ENCODE assay signal across 8 cellular contexts in the genomic region with DNA sequence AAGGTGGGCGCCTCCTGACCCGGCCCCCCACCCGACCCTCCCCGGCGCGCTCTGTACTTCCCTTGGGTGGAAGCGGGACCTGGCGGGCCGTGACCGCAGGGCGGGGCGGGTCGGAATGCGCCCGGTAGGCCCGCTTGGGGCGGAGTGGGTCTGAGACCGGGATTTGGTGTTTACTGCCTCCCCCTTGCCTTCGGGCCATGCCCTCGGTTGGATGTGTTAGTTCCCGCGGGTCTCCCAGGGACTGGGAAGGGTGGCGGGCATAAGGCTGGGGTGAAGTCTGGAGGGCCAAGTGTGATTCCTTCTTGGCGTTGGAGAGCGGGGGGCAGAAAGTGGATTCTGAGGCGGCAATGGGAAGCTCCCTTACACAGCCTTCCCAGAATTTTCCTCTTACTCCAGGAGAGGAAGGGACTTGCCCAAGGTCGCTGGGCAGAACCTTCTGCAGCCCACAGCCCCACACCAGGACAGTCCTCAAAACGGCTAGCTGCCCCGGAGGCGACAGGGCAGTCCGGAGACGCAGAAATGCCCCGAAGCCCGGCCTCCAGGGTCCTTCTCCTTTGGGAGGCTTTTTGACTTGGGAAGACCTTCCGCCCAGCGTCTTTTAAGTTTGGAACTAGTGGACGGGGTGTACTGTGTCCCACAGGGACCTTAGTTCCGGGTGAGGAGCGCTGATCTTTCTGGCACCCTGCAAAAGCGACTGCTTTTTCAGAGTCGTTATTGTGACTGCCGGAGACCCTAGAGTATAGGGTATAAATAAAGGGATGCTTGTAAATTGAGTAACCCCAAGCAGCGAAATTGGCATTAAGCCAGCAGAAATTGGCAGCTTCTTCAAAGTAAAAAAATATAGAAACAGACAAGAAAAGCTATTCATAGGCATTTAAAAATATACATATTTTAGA. TPM values are rescaled to one million over a fixed set of nuclear protein-coding genes. Genes with fewer than 3 reads are reported as not detected.
DNase-seq lines count a peak whose midpoint lies in the region; ATAC-seq and TF ChIP-seq lines count a peak whose summit lies in the region.

No MANE protein-coding gene starts in this region.

- ATAC-seq in GM18502 (IDR thresholded peaks at IDR 0.05; ENCODE audit: poor library complexity, unreplicated experiment) (peak; percentile 42), HG02870 (IDR thresholded peaks at IDR 0.05; ENCODE audit: unreplicated experiment) (peak; percentile 23), Right ventricle myocardium superior (ENCODE audit: poor library complexity) (peak; percentile 72)

- TF ChIP-seq CTCF in AG09309 (IDR thresholded peaks at IDR 0.05; ENCODE audit: control insufficient read depth, insufficient read depth, low read depth, low read length, missing control alignments), result no peak

- H3K27ac Mint-ChIP-seq in activated naive CD8-positive, alpha-beta T cell treated with anti-CD3 and anti-CD28 coated beads for 36 hours, result no peak overlapping the region

- H3K4me3 Mint-ChIP-seq in activated naive CD8-positive, alpha-beta T cell treated with anti-CD3 and anti-CD28 coated beads for 36 hours, result peak overlapping the region; percentile 86

- DNase-seq in AG09309 (ENCODE audit: low read depth) (no peak), NCI-H446 treated with DMSO at 0.1 percent for 48 hours (lab: John Stamatoyannopoulos, UW) (peak; percentile 6), Right ventricle myocardium superior (peak; percentile 48), posterior vena cava (ENCODE audit: low spot score) (peak; percentile 89), NCI-H2081 treated with DMSO at 0.1 percent for 48 hours (lab: John Stamatoyannopoulos, UW) (no peak)
- DNase-seq in activated naive CD8-positive, alpha-beta T cell treated with anti-CD3 and anti-CD28 coated beads for 36 hours, result peak; percentile 34

- peaks cover 16% of the 10 kb centered on the region for H3K4me1 Mint-ChIP-seq in activated naive CD8-positive, alpha-beta T cell treated with anti-CD3 and anti-CD28 coated beads for 36 hours

- H3K4me3 ChIP-seq in AG09309 (ENCODE audit: control insufficient read depth, low read depth, low read length), result peak overlapping the region; percentile 67

- peaks cover 29% of the 10 kb centered on the region for H3K27me3 Mint-ChIP-seq in activated naive CD8-positive, alpha-beta T cell treated with anti-CD3 and anti-CD28 coated beads for 36 hours

- intact Hi-C loops in Right ventricle myocardium superior (cut with DNase I), result loop anchor here (5.0 kb wide), 1 partner anchor 47 kb away; no protein-coding TSS in a partner anchor
- intact Hi-C loops in posterior vena cava (cut with DNase I), result loop anchor here in 1 of 2 donors (5.0 kb wide), 1 partner anchor 47 kb away; no protein-coding TSS in a partner anchor

- peaks cover 14% of the 10 kb centered on the region for H3K36me3 Mint-ChIP-seq in activated naive CD8-positive, alpha-beta T cell treated with anti-CD3 and anti-CD28 coated beads for 36 hours

- peaks cover 14% of the 10 kb centered on the region for H3K9me3 Mint-ChIP-seq in activated naive CD8-positive, alpha-beta T cell treated with anti-CD3 and anti-CD28 coated beads for 36 hours

RNA-seq across cellular contexts. Expression of gene SWAP70, which starts 0.6 kb away (rescaled TPM):
- total RNA-seq in activated naive CD8-positive, alpha-beta T cell treated with anti-CD3 and anti-CD28 coated beads for 36 hours, result 10 to 100 TPM; 10.0 to 10.9 TPM
- total RNA-seq in Right ventricle myocardium superior (19.0 TPM), posterior vena cava (10 to 100 TPM; 39.4 to 57.0 TPM)

Comparison
In these comparisons a context has a peak if more than half of its experiments do, and no peak if none do; other contexts are left out.
1. DNase-seq: peak in NCI-H446 treated with DMSO at 0.1 percent for 48 hours (single experiment), activated naive CD8-positive, alpha-beta T cell treated with anti-CD3 and anti-CD28 coated beads for 36 hours (single experiment), Right ventricle myocardium superior (single experiment) and posterior vena cava (single experiment); none in AG09309 (single experiment) and NCI-H2081 treated with DMSO at 0.1 percent for 48 hours (single experiment).
2. Peak in every context shown above with its lines, with median percentiles within 50 percentile points of each other: ATAC-seq.